ENCODE assay signal across 7 cellular contexts in genomic region chr6:139531148-139531547, GRCh38.
DNase-seq lines count a peak whose midpoint lies in the region; ATAC-seq and TF ChIP-seq lines count a peak whose summit lies in the region.

No MANE protein-coding gene starts in this region.

- peak in 1 of 2 experiments; percentile 40; a peak in 1 of 4 replicates for TF ChIP-seq EP300 in SK-N-SH (IDR thresholded peaks at IDR 0.05; ENCODE audit: borderline replicate concordance in 1 of 2, low read depth in 1 of 2, low read length in 1 of 2)

- TF ChIP-seq CTCF in SK-N-SH (IDR thresholded peaks at IDR 0.05): no peak
- TF ChIP-seq CTCF in chondrocyte (IDR thresholded peaks at IDR 0.05): no peak

- 52 to 55% methylated on average over 6 of the region's 6 CpGs for WGBS in GM23248 (ENCODE audit: low coverage in 1 of 2, low lambda C conversion rate in 2 of 2, missing lambda C conversion rate in 2 of 2), 2 experiments
- WGBS in SK-N-SH (ENCODE audit: low lambda C conversion rate): 26% methylated on average over 6 of the region's 6 CpGs

- peaks cover 38% of the 10 kb centered on the region for H3K4me1 ChIP-seq in GM23248 (ENCODE audit: insufficient read depth)
- peaks cover 0 to 33% of the 10 kb centered on the region in 2 experiments for H3K4me1 ChIP-seq in SK-N-SH (ENCODE audit: control insufficient read depth in 1 of 2, insufficient read depth in 2 of 2, low read depth in 1 of 2, low read length in 1 of 2)

- H3K4me3 Mint-ChIP-seq in chondrocyte (ENCODE audit: unreplicated experiment): no peak overlapping the region

- peak overlapping the region; percentile 77 for H2AFZ ChIP-seq in GM23248
- peak overlapping the region; percentile 85; the same call in 1 of the 2 replicates for H2AFZ ChIP-seq in SK-N-SH (ENCODE audit: low read depth)

- peak overlapping the region; percentile 36 for H3K4me2 ChIP-seq in GM23248 (ENCODE audit: unreplicated experiment)
- H3K4me2 ChIP-seq in SK-N-SH: peak overlapping the region; percentile 26; the same call in 1 of the 2 replicates

- TF ChIP-seq RAD21 in SK-N-SH (IDR thresholded peaks at IDR 0.05; ENCODE audit: low read length): no peak

- DNase-seq in GM23248: peak; percentile 58
- no peak for DNase-seq in SK-N-SH
- DNase-seq in chondrocyte (ENCODE audit: low spot score): no peak
- peak; percentile 22 for DNase-seq in stimulated activated CD4-positive, alpha-beta T cell treated with anti-CD3 and anti-CD28 coated beads, Interleukin-1b, Interleukin-23, amount 100 ng/mL, for 48 hours
- no peak for DNase-seq in NCI-H2107 treated with DMSO at 0.1 percent for 48 hours (lab: John Stamatoyannopoulos, UW; ENCODE audit: unreplicated experiment)

- CTCF ChIA-PET in SK-N-SH (lab: Yijun Ruan, JAX): no interaction called here

- H3F3A ChIP-seq in GM23248 (ENCODE audit: insufficient read depth) (peaks cover 24% of the 10 kb centered on the region), SK-N-SH (replicated peaks; ENCODE audit: insufficient read depth) (peaks cover 21% of the 10 kb centered on the region)

- H3K36me3 ChIP-seq in GM23248 (ENCODE audit: low read depth): no peaks in the 10 kb centered on the region
- H3K36me3 ChIP-seq in SK-N-SH (replicated peaks in 1 of 2; ENCODE audit: control insufficient read depth in 1 of 2, insufficient read depth in 2 of 2, low read length in 1 of 2): no peaks in the 10 kb centered on the region

- ATAC-seq in HG03378 (IDR thresholded peaks at IDR 0.05; ENCODE audit: unreplicated experiment) (no peak), HG02588 (IDR thresholded peaks at IDR 0.05; ENCODE audit: unreplicated experiment) (no peak)

- POLR2A ChIA-PET in SK-N-SH (lab: Yijun Ruan, JAX): no interaction called here

- H3K27me3 ChIP-seq in GM23248 (replicated peaks; ENCODE audit: insufficient read depth): no peaks in the 10 kb centered on the region
- no peaks in the 10 kb centered on the region for H3K27me3 ChIP-seq in SK-N-SH (ENCODE audit: insufficient read depth)

- H4K20me1 ChIP-seq in GM23248 (ENCODE audit: insufficient read depth) (no peaks in the 10 kb centered on the region), SK-N-SH (ENCODE audit: insufficient read depth) (no peaks in the 10 kb centered on the region)

- H3K4me1 Mint-ChIP-seq in chondrocyte (ENCODE audit: low read depth): peaks cover 40% of the 10 kb centered on the region

- H3K9me3 Mint-ChIP-seq in chondrocyte (ENCODE audit: low read depth): peaks cover 7% of the 10 kb centered on the region

- in situ Hi-C loops in GM23248 (cut with MboI): no loop called here

- H3K27ac ChIP-seq in GM23248 (peak overlapping the region; percentile 28), SK-N-SH (ENCODE audit: low read depth in 2 of 2, low read length in 1 of 2) (peak overlapping the region; percentile 72 to 91)

- H3K4me3 ChIP-seq in GM23248 (peak overlapping the region; percentile 41; the same call in 1 of the 2 replicates), SK-N-SH (ENCODE audit: low read depth in 2 of 2, low read length in 1 of 2) (peak overlapping the region in 1 of 2 experiments; percentile 17; a peak in 1 of 4 replicates)

- H3K9ac ChIP-seq in GM23248 (peak overlapping the region; percentile 27; the same call in 1 of the 2 replicates), SK-N-SH (peak overlapping the region; percentile 43; the same call in 1 of the 2 replicates)

- H3K27ac Mint-ChIP-seq in chondrocyte (ENCODE audit: unreplicated experiment): peak overlapping the region; percentile 54

- H3K79me2 ChIP-seq in GM23248 (ENCODE audit: insufficient read depth) (no peaks in the 10 kb centered on the region), SK-N-SH (ENCODE audit: insufficient read depth) (no peaks in the 10 kb centered on the region; the same call in 1 of the 2 replicates)

- no peaks in the 10 kb centered on the region for H3K9me3 ChIP-seq in GM23248 (ENCODE audit: low read depth)
- H3K9me3 ChIP-seq in SK-N-SH: no peaks in the 10 kb centered on the region

- H3K36me3 Mint-ChIP-seq in chondrocyte (ENCODE audit: low read depth): no peaks in the 10 kb centered on the region

- no peaks in the 10 kb centered on the region for H3K9me2 ChIP-seq in GM23248 (ENCODE audit: insufficient read depth)
- no peaks in the 10 kb centered on the region for H3K9me2 ChIP-seq in SK-N-SH

- H3K27me3 Mint-ChIP-seq in chondrocyte (ENCODE audit: low read depth): no peaks in the 10 kb centered on the region

TF ChIP-seq in SK-N-SH, 30 proteins besides CTCF, POLR2A, EP300 and RAD21:
- TF ChIP-seq PBX3 (IDR thresholded peaks at IDR 0.05) (peak; percentile 67), JUND (IDR thresholded peaks at IDR 0.05) (peak; percentile 47; the same call in 1 of the 2 replicates), ZBTB33 (IDR thresholded peaks at IDR 0.05; ENCODE audit: borderline replicate concordance, low read depth) (no peak), FOSL2 (IDR thresholded peaks at IDR 0.05; ENCODE audit: borderline replicate concordance, low read depth) (peak; percentile 51; the same call in 1 of the 2 replicates), MEF2A (IDR thresholded peaks at IDR 0.05; ENCODE audit: borderline replicate concordance, low read depth) (no peak), NFIC (IDR thresholded peaks at IDR 0.05; ENCODE audit: borderline replicate concordance) (no peak), TCF12 (IDR thresholded peaks at IDR 0.05) (peak; percentile 13; the same call in 1 of the 2 replicates), USF1 (IDR thresholded peaks at IDR 0.05; ENCODE audit: borderline replicate concordance, low read depth) (peak; percentile 69; the same call in 1 of the 2 replicates)

Comparison
In these comparisons a context has a peak if more than half of its experiments do, and no peak if none do; other contexts are left out.
1. DNase-seq: peak in GM23248 (single experiment) and stimulated activated CD4-positive, alpha-beta T cell treated with anti-CD3 and anti-CD28 coated beads, Interleukin-1b, Interleukin-23, amount 100 ng/mL, for 48 hours (single experiment); none in SK-N-SH (single experiment), chondrocyte (single experiment) and NCI-H2107 treated with DMSO at 0.1 percent for 48 hours (single experiment).